ENCODE assay signal across 8 cellular contexts in genomic region chr19:1324792-1325567, GRCh38. TPM values are rescaled to one million over a fixed set of nuclear protein-coding genes. Genes with fewer than 3 reads are reported as not detected.
DNase-seq lines count a peak whose midpoint lies in the region; ATAC-seq, FAIRE-seq and TF ChIP-seq lines count a peak whose summit lies in the region.

No MANE protein-coding gene starts in this region.

- no peak overlapping the region for H3K27ac ChIP-seq in thoracic aorta

- H3K9me3 ChIP-seq in mucosa of stomach (ENCODE audit: control insufficient read depth, low read length) (no peaks in the 10 kb centered on the region), thoracic aorta (no peaks in the 10 kb centered on the region)

- ATAC-seq in thoracic aorta (ENCODE audit: insufficient number of reproducible peaks, low FRiP score, low read depth) (no peak), HG02981 (IDR thresholded peaks at IDR 0.05; ENCODE audit: unreplicated experiment) (no peak), HG03432 (IDR thresholded peaks at IDR 0.05; ENCODE audit: unreplicated experiment) (no peak)

- TF ChIP-seq CTCF in epithelial cell of proximal tubule (conservative IDR thresholded peaks at IDR 0.05; ENCODE audit: low read depth, low read length) (no peak), thoracic aorta (IDR thresholded peaks at IDR 0.05) (no peak)

- H3K27me3 ChIP-seq in mucosa of stomach (ENCODE audit: control insufficient read depth, insufficient read depth, low read length) = peaks cover 32% of the 10 kb centered on the region
- peaks cover 6% of the 10 kb centered on the region for H3K27me3 ChIP-seq in thoracic aorta (replicated peaks; ENCODE audit: insufficient read depth)

- H3K4me1 ChIP-seq in mucosa of stomach (ENCODE audit: control insufficient read depth, insufficient read depth, low read length) = peaks cover 12% of the 10 kb centered on the region
- peaks cover 2 to 6% of the 10 kb centered on the region in 2 donors for H3K4me1 ChIP-seq in thoracic aorta (ENCODE audit: control insufficient read depth in 1 of 2, low read depth in 2 of 2)

- FAIRE-seq in HTR-8/SVneo (lab: Jason Lieb, UNC) = no peak

- H3K4me3 ChIP-seq in epithelial cell of proximal tubule (ENCODE audit: low read depth, low read length) (peak overlapping the region; percentile 43), mucosa of stomach (ENCODE audit: low read length) (peak overlapping the region; percentile 8), thoracic aorta (peak overlapping the region; percentile 63)

- peak overlapping the region; percentile 55 for H3K9ac ChIP-seq in mucosa of stomach (ENCODE audit: low read length)

- no peaks in the 10 kb centered on the region for H3K36me3 ChIP-seq in mucosa of stomach (ENCODE audit: control insufficient read depth, insufficient read depth, low read length)
- no peaks in the 10 kb centered on the region for H3K36me3 ChIP-seq in thoracic aorta

- DNase-seq in Ammon's horn (ENCODE audit: low spot score) = peak; percentile 53
- peak; percentile 28 for DNase-seq in HTR-8/SVneo (ENCODE audit: insufficient read length, low spot score)
- DNase-seq in activated CD4-positive, alpha-beta T cell treated with anti-CD3 and anti-CD28 coated beads, Interleukin-2, amount 50 U/mL, for 48 hours = peak; percentile 28 to 40
- no peak for DNase-seq in epithelial cell of proximal tubule (ENCODE audit: low read depth)
- DNase-seq in thoracic aorta (ENCODE audit: low spot score) = no peak

RNA-seq across cellular contexts. Expression of gene EFNA2, which starts 39.3 kb away (rescaled TPM):
- total RNA-seq in epithelial cell of proximal tubule (0.23 and 0.36 TPM in 2 replicates), thoracic aorta (not detected)

RNA-seq across cellular contexts. Expression of gene FAM174C, which starts 49.6 kb away (rescaled TPM):
- total RNA-seq in epithelial cell of proximal tubule = 123 and 124 TPM in 2 replicates
- 10 to 100 TPM; 18.8 to 40.8 TPM for total RNA-seq in thoracic aorta

RNA-seq across cellular contexts. Expression of gene CIRBP, which starts 55.8 kb away (rescaled TPM):
- 165 and 317 TPM in 2 replicates for total RNA-seq in epithelial cell of proximal tubule
- total RNA-seq in thoracic aorta = 100 to 1,000 TPM; 492 to 644 TPM

RNA-seq across cellular contexts. Expression of gene NDUFS7, which starts 58.7 kb away (rescaled TPM):
- total RNA-seq in epithelial cell of proximal tubule = 138 and 174 TPM in 2 replicates
- 100 to 1,000 TPM in 1 of 2 donors, 10 to 100 TPM in 1; 83.3 to 110 TPM for total RNA-seq in thoracic aorta

Comparison
In these comparisons a context has a peak if more than half of its experiments do, and no peak if none do; other contexts are left out.
1. DNase-seq: peak in Ammon's horn (single experiment), HTR-8/SVneo (single experiment) and activated CD4-positive, alpha-beta T cell treated with anti-CD3 and anti-CD28 coated beads, Interleukin-2, amount 50 U/mL, for 48 hours (2 of 2); none in epithelial cell of proximal tubule (single experiment) and thoracic aorta (single experiment).
2. H3K4me3 ChIP-seq: peak in every context shown above with its lines; median percentile 63 in thoracic aorta; 43 in epithelial cell of proximal tubule; 8 in mucosa of stomach.